ENCODE assay signal across 10 cellular contexts in genomic region chr3:160577551-160578195, GRCh38. TPM values are rescaled to one million over a fixed set of nuclear protein-coding genes. Genes with fewer than 3 reads are reported as not detected.
DNase-seq lines count a peak whose midpoint lies in the region; ATAC-seq, FAIRE-seq and TF ChIP-seq lines count a peak whose summit lies in the region.
"Had no signal": no experiment of that assay in that cellular context is flagged by ENCODE, and none has a peak within 500 bp of the region (broad histone marks: within the 10 kb centered on the region; RNA-seq: fewer than 3 reads in every experiment).

No MANE protein-coding gene starts in this region.

- intact Hi-C loops in pancreas (cut with DNase I), result no loop called here

- no peaks in the 10 kb centered on the region for H4K20me1 ChIP-seq in OCI-LY1 (ENCODE audit: insufficient read depth, low read length)

- ATAC-seq in pancreas, result peak; percentile 81 to 95 (median 89)
- ATAC-seq in GM21786 (IDR thresholded peaks at IDR 0.05; ENCODE audit: unreplicated experiment), result no peak
- no peak for ATAC-seq in GM19452 (IDR thresholded peaks at IDR 0.05; ENCODE audit: unreplicated experiment)
- no peak for ATAC-seq in HG03159 (IDR thresholded peaks at IDR 0.05; ENCODE audit: unreplicated experiment)

- H3K4me1 ChIP-seq in OCI-LY1 (ENCODE audit: insufficient read depth, low read length, severe bottlenecking), result no peaks in the 10 kb centered on the region
- H3K4me1 ChIP-seq in pancreas, result peaks cover 4 to 9% (median 5%) of the 10 kb centered on the region in 3 donors
- H3K4me1 ChIP-seq: colonic mucosa had no signal

- TF ChIP-seq CTCF in OCI-LY1 (IDR thresholded peaks at IDR 0.05; ENCODE audit: low read length) (peak; percentile 6; the same call in 1 of the 2 replicates), pancreas (IDR thresholded peaks at IDR 0.05) (no peak)

- H3K9me2 ChIP-seq in OCI-LY1 (ENCODE audit: low read depth, low read length), result no peaks in the 10 kb centered on the region

- no peak overlapping the region for H3K4me3 ChIP-seq in OCI-LY1 (ENCODE audit: low read depth, low read length, poor library complexity, severe bottlenecking)
- no peak overlapping the region for H3K4me3 ChIP-seq in pancreas
- H3K4me3 ChIP-seq: colonic mucosa had no signal

- no peak overlapping the region for H3K27ac ChIP-seq in OCI-LY1 (ENCODE audit: low read depth, low read length, poor library complexity, severe bottlenecking)
- H3K27ac ChIP-seq in pancreas, result no peak overlapping the region
- H3K27ac ChIP-seq: colonic mucosa had no signal

- H3K27me3 ChIP-seq in OCI-LY1 (ENCODE audit: insufficient read depth, low read length) (peaks cover 4% of the 10 kb centered on the region; the same call in 1 of the 2 replicates), pancreas (no peaks in the 10 kb centered on the region)
- H3K27me3 ChIP-seq: colonic mucosa had no signal

- no peaks in the 10 kb centered on the region; the same call in 1 of the 2 replicates for H3K9me3 ChIP-seq in OCI-LY1 (ENCODE audit: low read length)
- H3K9me3 ChIP-seq in pancreas, result no peaks in the 10 kb centered on the region
- H3K9me3 ChIP-seq: colonic mucosa had no signal

- no peak overlapping the region for H3K4me2 ChIP-seq in OCI-LY1 (ENCODE audit: low read length)

- H3K9ac ChIP-seq in OCI-LY1 (ENCODE audit: low read length), result no peak overlapping the region

- no peaks in the 10 kb centered on the region for H3F3A ChIP-seq in OCI-LY1 (ENCODE audit: insufficient read depth, low read length)

- no peaks in the 10 kb centered on the region for H3K36me3 ChIP-seq in OCI-LY1 (ENCODE audit: insufficient read depth, low read length)
- no peaks in the 10 kb centered on the region for H3K36me3 ChIP-seq in pancreas
- H3K36me3 ChIP-seq: colonic mucosa had no signal

- H3K79me2 ChIP-seq in OCI-LY1 (ENCODE audit: insufficient read depth, low read length), result no peaks in the 10 kb centered on the region

- H2AFZ ChIP-seq in OCI-LY1 (ENCODE audit: low read length), result no peak overlapping the region

- 16 to 18% methylated on average over 4 of the region's 4 CpGs for WGBS in pancreas, 2 donors

- FAIRE-seq in pancreas (lab: Jason Lieb, UNC), result no peak

- DNase-seq in HCEC 1CT (peak; percentile 49), fibroblast of gingiva (ENCODE audit: low read depth) (peak; percentile 74), pancreas (peak in 1 of 6 donors; percentile 10), NCI-H2171 treated with DMSO at 0.1 percent for 48 hours (lab: John Stamatoyannopoulos, UW) (no peak)
- DNase-seq: activated CD4-positive, alpha-beta T cell treated with anti-CD3 and anti-CD28 coated beads, Interleukin-2, amount 50 U/mL, for 48 hours; colonic mucosa had no signal

RNA-seq across cellular contexts. Expression of gene KPNA4, which starts 12.3 kb away (rescaled TPM):
- total RNA-seq in pancreas, result 10 to 100 TPM; 15.9 to 23.9 (median 19.0) TPM
- 1 to 10 TPM; 5.8 to 6.5 TPM for polyA plus RNA-seq in pancreas

Comparison
In these comparisons a context has a peak if more than half of its experiments do, and no peak if none do; other contexts are left out.
1. ATAC-seq: peak in pancreas (4 of 4); none in GM21786 (single experiment), GM19452 (single experiment) and HG03159 (single experiment).